In the genomic region with DNA sequence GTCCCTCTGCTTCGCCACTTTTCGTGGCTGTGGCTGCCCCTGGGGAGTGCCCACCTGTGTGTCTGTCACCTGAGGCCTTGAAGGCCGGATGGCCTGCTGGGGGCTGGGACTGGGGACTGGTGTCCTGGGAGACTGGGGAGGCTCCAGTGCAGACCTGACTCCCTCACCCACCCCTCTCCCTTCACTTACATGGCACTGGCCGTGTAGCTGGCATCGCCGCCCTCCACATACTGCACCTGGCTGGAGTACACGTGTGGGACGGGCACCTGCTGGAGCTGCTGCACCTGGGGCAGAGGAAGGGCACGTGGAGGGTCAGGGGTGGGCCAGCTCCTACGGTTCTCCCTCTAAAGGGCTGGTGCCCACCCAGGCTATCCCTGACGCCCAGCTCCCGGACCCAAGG, we compare ENCODE assay signal across 16 cellular contexts. TPM values are rescaled to one million over a fixed set of nuclear protein-coding genes. Genes with fewer than 3 reads are reported as not detected.
DNase-seq lines count a peak whose midpoint lies in the region; ATAC-seq, FAIRE-seq and TF ChIP-seq lines count a peak whose summit lies in the region.
"Had no signal": no experiment of that assay in that cellular context is flagged by ENCODE, and none has a peak within 500 bp of the region (broad histone marks: within the 10 kb centered on the region; RNA-seq: fewer than 3 reads in every experiment).

No MANE protein-coding gene starts in this region.

- H3K36me3 ChIP-seq in H1 (ENCODE audit: control insufficient read depth in 2 of 4, insufficient read depth in 4 of 4, low read length in 3 of 4) (peaks cover 0 to 9% (median under 1%) of the 10 kb centered on the region in 4 experiments; a peak in 2 of 8 replicates), tibial artery (peaks cover 0 to 47% (median 9%) of the 10 kb centered on the region in 3 donors)

- H3K79me2 ChIP-seq in H1 (ENCODE audit: control insufficient read depth in 1 of 2, insufficient read depth in 2 of 2, low read length in 2 of 2) = no peaks in the 10 kb centered on the region

- 90% methylated on average over 10 of the region's 12 CpGs; no CpG with 5 or more reads in 1 of the 2 experiments for WGBS in H1 (ENCODE audit: extremely low coverage in 1 of 2, insufficient coverage in 1 of 2, insufficient read length in 1 of 2, insufficient replicate concordance in 2 of 2, low coverage in 1 of 2, low lambda C conversion rate in 2 of 2, missing lambda C conversion rate in 1 of 2), 2 experiments

- no peak overlapping the region for H4K5ac ChIP-seq in H1 (ENCODE audit: insufficient read length, low read depth, low read length)

- H2BK15ac ChIP-seq in H1 (ENCODE audit: low read length) = peak overlapping the region; percentile 88; the same call in 1 of the 2 replicates

- H3K27me3 Mint-ChIP-seq in activated naive CD8-positive, alpha-beta T cell = no peaks in the 10 kb centered on the region
- H3K27me3 Mint-ChIP-seq in activated naive CD8-positive, alpha-beta T cell treated with anti-CD3 and anti-CD28 coated beads, Interleukin-2, amount 50 U/mL, for 24 hours = no peaks in the 10 kb centered on the region
- no peaks in the 10 kb centered on the region for H3K27me3 Mint-ChIP-seq in nephron progenitor cell (ENCODE audit: low read depth, poor library complexity)
- H3K27me3 Mint-ChIP-seq: activated naive CD4-positive, alpha-beta T cell treated with anti-CD3 and anti-CD28 coated beads, Interleukin-2, amount 50 U/mL, for 24 hours had no signal

- no peak for TF ChIP-seq POLR2A in H1 (IDR thresholded peaks at IDR 0.05; ENCODE audit: control extremely low read depth in 1 of 2, low read depth in 2 of 2, low read length in 2 of 2)

- H3K4me3 Mint-ChIP-seq in activated naive CD8-positive, alpha-beta T cell = peak overlapping the region; percentile 53
- no peak overlapping the region for H3K4me3 Mint-ChIP-seq in activated naive CD8-positive, alpha-beta T cell treated with anti-CD3 and anti-CD28 coated beads, Interleukin-2, amount 50 U/mL, for 24 hours
- peak overlapping the region; percentile 60 for H3K4me3 Mint-ChIP-seq in nephron progenitor cell
- H3K4me3 Mint-ChIP-seq: activated naive CD4-positive, alpha-beta T cell treated with anti-CD3 and anti-CD28 coated beads, Interleukin-2, amount 50 U/mL, for 24 hours had no signal

- H3K4me1 Mint-ChIP-seq in activated naive CD8-positive, alpha-beta T cell (ENCODE audit: low read depth) = peaks cover 33% of the 10 kb centered on the region
- peaks cover 21% of the 10 kb centered on the region for H3K4me1 Mint-ChIP-seq in activated naive CD8-positive, alpha-beta T cell treated with anti-CD3 and anti-CD28 coated beads, Interleukin-2, amount 50 U/mL, for 24 hours
- peaks cover 37% of the 10 kb centered on the region for H3K4me1 Mint-ChIP-seq in nephron progenitor cell

- no peak for ATAC-seq in activated naive CD8-positive, alpha-beta T cell treated with anti-CD3 and anti-CD28 coated beads, Interleukin-2, amount 50 U/mL, for 24 hours
- ATAC-seq in HG03378 (IDR thresholded peaks at IDR 0.05; ENCODE audit: unreplicated experiment) = no peak

- peak overlapping the region; percentile 86; the same call in 1 of the 2 replicates for H2AK5ac ChIP-seq in H1 (ENCODE audit: low read depth, low read length)

- intact Hi-C loops in tibial artery (cut with DNase I; ENCODE audit: low total_unique reads) = no loop called here

- no peak for TF ChIP-seq RAD21 in H1 (IDR thresholded peaks at IDR 0.05 in 1 of 2, conservative IDR thresholded peaks at IDR 0.05 in 1 of 2; ENCODE audit: low read depth in 2 of 2, low read length in 2 of 2)

- H3K27ac ChIP-seq in H1 (ENCODE audit: low read depth, low read length) = peak overlapping the region; percentile 56; the same call in 1 of the 2 replicates
- H3K27ac ChIP-seq in tibial artery = peak overlapping the region; percentile 73 to 76

- H3K4me2 ChIP-seq in H1 (ENCODE audit: insufficient read depth in 1 of 2, low read depth in 2 of 2, low read length in 2 of 2) = peak overlapping the region; percentile 57 to 63

- H3K23ac ChIP-seq in H1 (ENCODE audit: insufficient read length) = no peak overlapping the region

- H3K14ac ChIP-seq in H1 (ENCODE audit: insufficient read length) = no peak overlapping the region

- H2BK12ac ChIP-seq in H1 (ENCODE audit: low read depth, low read length) = peak overlapping the region; percentile 80; the same call in 1 of the 2 replicates

- no peak overlapping the region for H3K9ac ChIP-seq in H1 (replicated peaks in 1 of 4; ENCODE audit: extremely low read depth in 1 of 4, low read depth in 3 of 4, low read length in 3 of 4)

- no peak overlapping the region for H3K27ac Mint-ChIP-seq in activated naive CD8-positive, alpha-beta T cell
- no peak overlapping the region for H3K27ac Mint-ChIP-seq in activated naive CD8-positive, alpha-beta T cell treated with anti-CD3 and anti-CD28 coated beads, Interleukin-2, amount 50 U/mL, for 24 hours
- no peak overlapping the region for H3K27ac Mint-ChIP-seq in nephron progenitor cell
- H3K27ac Mint-ChIP-seq: activated naive CD4-positive, alpha-beta T cell treated with anti-CD3 and anti-CD28 coated beads, Interleukin-2, amount 50 U/mL, for 24 hours had no signal

- H2BK20ac ChIP-seq in H1 (ENCODE audit: low read length) = 0 out of 2 replicates have a peak overlapping the region, but pooled peaks have one; percentile 32

- peaks cover 0 to 14% (median 8%) of the 10 kb centered on the region in 4 experiments; a peak in 3 of 7 replicates for H3K4me1 ChIP-seq in H1 (replicated peaks in 1 of 4; ENCODE audit: control insufficient read depth in 3 of 4, insufficient read depth in 4 of 4, low read length in 3 of 4)
- H3K4me1 ChIP-seq in tibial artery = peaks cover 0 to 30% (median 19%) of the 10 kb centered on the region in 4 donors

- CTCF ChIA-PET in H1 (lab: Charles Lee; ENCODE audit: partially characterized antibody) = interaction anchor here (0.5 to 10.3 kb wide), 15 partner anchors 9 to 504 kb away, joined by 3 to 77 read pairs (median 4); a partner anchor contains a TSS

- H3K79me1 ChIP-seq in H1 (ENCODE audit: low read depth, low read length) = no peaks in the 10 kb centered on the region

- peak overlapping the region; percentile 81; the same call in 1 of the 2 replicates for H4K8ac ChIP-seq in H1 (ENCODE audit: extremely low read depth, insufficient read depth, low read length)

- TF ChIP-seq CTCF in H1 (IDR thresholded peaks at IDR 0.05; ENCODE audit: control extremely low read depth in 1 of 3, insufficient read depth in 1 of 3, low read depth in 1 of 3, low read length in 3 of 3) (no peak), nephron progenitor cell (IDR thresholded peaks at IDR 0.05) (no peak), tibial artery (IDR thresholded peaks at IDR 0.05) (no peak)

- H3K9me3 ChIP-seq in H1 (ENCODE audit: insufficient read depth in 2 of 2, low read depth in 1 of 2, low read length in 1 of 2) (no peaks in the 10 kb centered on the region), tibial artery (no peaks in the 10 kb centered on the region)

- no peaks in the 10 kb centered on the region for H4K20me1 ChIP-seq in H1 (replicated peaks in 1 of 2; ENCODE audit: control insufficient read depth in 1 of 2, insufficient read depth in 2 of 2, low read length in 2 of 2)

- peak overlapping the region; percentile 19; the same call in 1 of the 2 replicates for H3K18ac ChIP-seq in H1 (ENCODE audit: extremely low read depth, low read length)

- H2BK120ac ChIP-seq in H1 (replicated peaks; ENCODE audit: low read depth, low read length) = no peak overlapping the region

- H2BK5ac ChIP-seq in H1 (ENCODE audit: low read depth, low read length) = peak overlapping the region; percentile 81; the same call in 1 of the 2 replicates

- peak overlapping the region in 1 of 4 experiments; percentile 70; a peak in 2 of 8 replicates for H3K4me3 ChIP-seq in H1 (ENCODE audit: extremely low read depth in 1 of 4, insufficient read depth in 2 of 4, low read depth in 3 of 4, low read length in 4 of 4)
- H3K4me3 ChIP-seq in tibial artery = peak overlapping the region; percentile 54 to 63

- H3K56ac ChIP-seq in H1 (replicated peaks; ENCODE audit: insufficient read length, low read depth, low read length) = no peak overlapping the region

- H3K4ac ChIP-seq in H1 (replicated peaks; ENCODE audit: insufficient read length, low read depth, low read length) = peak overlapping the region; percentile 65

- peaks cover 2% of the 10 kb centered on the region; the same call in 1 of the 2 replicates for H3K23me2 ChIP-seq in H1 (ENCODE audit: low read depth, low read length)

- POLR2A ChIA-PET in H1 (lab: Charles Lee; ENCODE audit: partially characterized antibody) = interaction anchor here (0.7 to 4.3 kb wide), 11 partner anchors 10 to 472 kb away, joined by 3 to 34 read pairs (median 5); a partner anchor contains a TSS

- DNase-seq in activated naive CD8-positive, alpha-beta T cell treated with anti-CD3 and anti-CD28 coated beads, Interleukin-2, amount 50 U/mL, for 24 hours = no peak
- DNase-seq in H1 (ENCODE audit: low read depth in 1 of 2, low spot score in 2 of 2) (no peak), nephron progenitor cell (no peak), tibial artery (no peak), NCI-H774 (lab: John Stamatoyannopoulos, UW) (no peak), NOMO-1 treated with DMSO at 0.1 percent for 48 hours (lab: John Stamatoyannopoulos, UW; ENCODE audit: unreplicated experiment) (no peak)
- DNase-seq: 8988T, cortex of kidney, kidney glomerular epithelial cell, MV-4-11, NCI-H446 had no signal

- FAIRE-seq in H1 (lab: Jason Lieb, UNC) = no peak
- FAIRE-seq: TTC549 had no signal

- H3K9me3 Mint-ChIP-seq in activated naive CD8-positive, alpha-beta T cell (ENCODE audit: low read depth) = no peaks in the 10 kb centered on the region
- H3K9me3 Mint-ChIP-seq in activated naive CD8-positive, alpha-beta T cell treated with anti-CD3 and anti-CD28 coated beads, Interleukin-2, amount 50 U/mL, for 24 hours = no peaks in the 10 kb centered on the region
- H3K9me3 Mint-ChIP-seq in nephron progenitor cell = no peaks in the 10 kb centered on the region
- H3K9me3 Mint-ChIP-seq: activated naive CD4-positive, alpha-beta T cell treated with anti-CD3 and anti-CD28 coated beads, Interleukin-2, amount 50 U/mL, for 24 hours had no signal

- H3K27me3 ChIP-seq in H1 (replicated peaks in 1 of 4; ENCODE audit: control insufficient read depth in 3 of 4, extremely low read depth in 1 of 4, insufficient read depth in 3 of 4, low read length in 3 of 4) (no peaks in the 10 kb centered on the region), tibial artery (no peaks in the 10 kb centered on the region)

- no peaks in the 10 kb centered on the region for H3K36me3 Mint-ChIP-seq in activated naive CD8-positive, alpha-beta T cell
- peaks cover 3% of the 10 kb centered on the region for H3K36me3 Mint-ChIP-seq in activated naive CD8-positive, alpha-beta T cell treated with anti-CD3 and anti-CD28 coated beads, Interleukin-2, amount 50 U/mL, for 24 hours (ENCODE audit: low read depth)
- peaks cover 26% of the 10 kb centered on the region for H3K36me3 Mint-ChIP-seq in nephron progenitor cell (ENCODE audit: low read depth)

- H4K91ac ChIP-seq in H1 (replicated peaks; ENCODE audit: insufficient read length, low read length) = peak overlapping the region; percentile 95

- no peak for TF ChIP-seq EP300 in H1 (IDR thresholded peaks at IDR 0.05; ENCODE audit: borderline replicate concordance in 1 of 2, low read depth in 2 of 2, low read length in 2 of 2)

- no peak overlapping the region for H2AFZ ChIP-seq in H1 (ENCODE audit: low read length)

RNA-seq across cellular contexts. Expression of a gene that starts 25.5 kb away (rescaled TPM):
- 68.7 and 77.1 TPM in 2 replicates for total RNA-seq in H1 (2021; fragmentation: NEBNext Ultra II Directional; extraction: Animal tissue kit (Norgen Biotek cat#: 25700))
- 80.8 and 127 TPM in 2 replicates for polyA plus RNA-seq in H1 (2011; rRNA removed)
- polyA plus RNA-seq in H1 (2011; cell fraction: cytosol; rRNA removed) = 69.0 TPM
- 277 TPM for polyA plus RNA-seq in H1 (2011; cell fraction: nucleus; rRNA removed)
- polyA plus RNA-seq in H1 (2012, experiment 1 of 2) = 53.4 to 97.6 TPM (median 89.3 TPM) in 4 replicates
- polyA plus RNA-seq in H1 (2012, experiment 2 of 2) = 56.8 TPM
- 47.2 TPM for polyA plus RNA-seq in H1 (2013, experiment 1 of 2)
- 42.2 TPM for polyA plus RNA-seq in H1 (2013, experiment 2 of 2)
- 36.7 and 59.9 TPM in 2 replicates for polyA minus RNA-seq in H1 (2011; rRNA and poly(A)+ RNA removed)
- 32.1 TPM for polyA minus RNA-seq in H1 (2011; cell fraction: cytosol; rRNA and poly(A)+ RNA removed)
- polyA minus RNA-seq in H1 (2011; cell fraction: nucleus; rRNA and poly(A)+ RNA removed) = 66.5 TPM

RNA-seq across cellular contexts. Expression of a gene that starts 28.3 kb away (rescaled TPM):
- total RNA-seq in H1 (2021; fragmentation: NEBNext Ultra II Directional; extraction: Animal tissue kit (Norgen Biotek cat#: 25700)) = 16.1 and 17.0 TPM in 2 replicates
- polyA plus RNA-seq in H1 (2011; rRNA removed) = 4.9 and 10.4 TPM in 2 replicates
- polyA plus RNA-seq in H1 (2011; cell fraction: cytosol; rRNA removed) = 3.4 TPM
- 13.6 TPM for polyA plus RNA-seq in H1 (2011; cell fraction: nucleus; rRNA removed)
- polyA plus RNA-seq in H1 (2012, experiment 1 of 2) = 10.7 to 19.4 TPM (median 17.4 TPM) in 4 replicates
- 11.3 TPM for polyA plus RNA-seq in H1 (2012, experiment 2 of 2)
- polyA plus RNA-seq in H1 (2013, experiment 1 of 2) = 8.7 TPM
- 8.1 TPM for polyA plus RNA-seq in H1 (2013, experiment 2 of 2)
- polyA minus RNA-seq in H1 (2011; rRNA and poly(A)+ RNA removed) = 1.9 and 2.7 TPM in 2 replicates
- 19.2 TPM for polyA minus RNA-seq in H1 (2011; cell fraction: cytosol; rRNA and poly(A)+ RNA removed)
- 9.3 TPM for polyA minus RNA-seq in H1 (2011; cell fraction: nucleus; rRNA and poly(A)+ RNA removed)

RNA-seq across cellular contexts. Expression of a gene that starts 39.6 kb away (rescaled TPM):
- total RNA-seq in H1 (2021; fragmentation: NEBNext Ultra II Directional; extraction: Animal tissue kit (Norgen Biotek cat#: 25700)) = 0.75 and 1.5 TPM in 2 replicates
- 1.0 and 2.3 TPM in 2 replicates for polyA plus RNA-seq in H1 (2011; rRNA removed)
- 1.8 TPM for polyA plus RNA-seq in H1 (2011; cell fraction: cytosol; rRNA removed)
- polyA plus RNA-seq in H1 (2011; cell fraction: nucleus; rRNA removed) = 2.7 TPM
- 0.61 to 2.0 TPM (median 1.5 TPM) in 4 replicates for polyA plus RNA-seq in H1 (2012, experiment 1 of 2)
- 1.7 TPM for polyA plus RNA-seq in H1 (2012, experiment 2 of 2)
- 0.18 TPM for polyA plus RNA-seq in H1 (2013, experiment 1 of 2)
- polyA plus RNA-seq in H1 (2013, experiment 2 of 2) = 0.68 TPM
- polyA minus RNA-seq in H1 (2011; rRNA and poly(A)+ RNA removed) = 0.22 TPM in 1 of 2 replicates, not detected in the other
- not detected for polyA minus RNA-seq in H1 (2011; cell fraction: cytosol; rRNA and poly(A)+ RNA removed)
- polyA minus RNA-seq in H1 (2011; cell fraction: nucleus; rRNA and poly(A)+ RNA removed) = 1.2 TPM

RNA-seq across cellular contexts. Expression of a gene that starts 50.1 kb away (rescaled TPM):
- not detected in 2 replicates for total RNA-seq in H1 (2021; fragmentation: NEBNext Ultra II Directional; extraction: Animal tissue kit (Norgen Biotek cat#: 25700))
- not detected in 2 replicates for polyA plus RNA-seq in H1 (2011; rRNA removed)
- not detected for polyA plus RNA-seq in H1 (2011; cell fraction: cytosol; rRNA removed)
- polyA plus RNA-seq in H1 (2011; cell fraction: nucleus; rRNA removed) = not detected
- polyA plus RNA-seq in H1 (2012, experiment 1 of 2) = not detected in 4 replicates
- not detected for polyA plus RNA-seq in H1 (2012, experiment 2 of 2)
- polyA plus RNA-seq in H1 (2013, experiment 1 of 2) = not detected
- polyA plus RNA-seq in H1 (2013, experiment 2 of 2) = not detected
- polyA minus RNA-seq in H1 (2011; rRNA and poly(A)+ RNA removed) = not detected in 2 replicates
- polyA minus RNA-seq in H1 (2011; cell fraction: cytosol; rRNA and poly(A)+ RNA removed) = not detected
- not detected for polyA minus RNA-seq in H1 (2011; cell fraction: nucleus; rRNA and poly(A)+ RNA removed)
- total RNA-seq: posterior vena cava had no signal

RNA-seq across cellular contexts. Expression of a gene that starts 53.8 kb away (rescaled TPM):
- total RNA-seq in H1 (2021; fragmentation: NEBNext Ultra II Directional; extraction: Animal tissue kit (Norgen Biotek cat#: 25700)) = 14.7 and 15.1 TPM in 2 replicates
- 9.9 and 10.8 TPM in 2 replicates for polyA plus RNA-seq in H1 (2011; rRNA removed)
- polyA plus RNA-seq in H1 (2011; cell fraction: cytosol; rRNA removed) = 10.1 TPM
- 10.7 TPM for polyA plus RNA-seq in H1 (2011; cell fraction: nucleus; rRNA removed)
- polyA plus RNA-seq in H1 (2012, experiment 1 of 2) = 10.1 to 14.2 TPM (median 12.6 TPM) in 4 replicates
- 12.9 TPM for polyA plus RNA-seq in H1 (2012, experiment 2 of 2)
- polyA plus RNA-seq in H1 (2013, experiment 1 of 2) = 24.7 TPM
- polyA plus RNA-seq in H1 (2013, experiment 2 of 2) = 24.8 TPM
- polyA minus RNA-seq in H1 (2011; rRNA and poly(A)+ RNA removed) = 5.9 TPM in 2 replicates
- polyA minus RNA-seq in H1 (2011; cell fraction: cytosol; rRNA and poly(A)+ RNA removed) = 8.6 TPM
- 3.5 TPM for polyA minus RNA-seq in H1 (2011; cell fraction: nucleus; rRNA and poly(A)+ RNA removed)
